ENCODE assay signal across 1 cellular context in genomic region chr5:73948720-73949119, GRCh38.
TF ChIP-seq lines count a peak whose summit lies in the region.

No MANE protein-coding gene starts in this region.

TF ChIP-seq in HepG2, 621 proteins besides CTCF, POLR2A, EP300 and RAD21 (continued from another document):
- TF ChIP-seq ZNF646 (CRISPR knock-in tag; IDR thresholded peaks at IDR 0.05) (peak; percentile 32; the same call in 1 of the 2 replicates), ZNF652 (CRISPR knock-in tag; IDR thresholded peaks at IDR 0.05; ENCODE audit: borderline replicate concordance, low read depth) (0 out of 2 replicates have a peak, but pooled peaks have one; percentile 11), CEBPG (CRISPR knock-in tag; IDR thresholded peaks at IDR 0.05) (peak; percentile 42; the same call in 1 of the 2 replicates), ATF4 (CRISPR knock-in tag; IDR thresholded peaks at IDR 0.05) (0 out of 4 replicates have a peak, but pooled peaks of 1 of the 2 experiments have one; percentile 30), CEBPB (IDR thresholded peaks at IDR 0.05; ENCODE audit: borderline replicate concordance, low read depth, low read length) (peak; percentile 69; the same call in 1 of the 2 replicates), ZNF260 (CRISPR knock-in tag; IDR thresholded peaks at IDR 0.05; ENCODE audit: borderline replicate concordance, low read depth) (no peak)
